Comparison of ENCODE assay signal across 10 cellular contexts in the genomic region with DNA sequence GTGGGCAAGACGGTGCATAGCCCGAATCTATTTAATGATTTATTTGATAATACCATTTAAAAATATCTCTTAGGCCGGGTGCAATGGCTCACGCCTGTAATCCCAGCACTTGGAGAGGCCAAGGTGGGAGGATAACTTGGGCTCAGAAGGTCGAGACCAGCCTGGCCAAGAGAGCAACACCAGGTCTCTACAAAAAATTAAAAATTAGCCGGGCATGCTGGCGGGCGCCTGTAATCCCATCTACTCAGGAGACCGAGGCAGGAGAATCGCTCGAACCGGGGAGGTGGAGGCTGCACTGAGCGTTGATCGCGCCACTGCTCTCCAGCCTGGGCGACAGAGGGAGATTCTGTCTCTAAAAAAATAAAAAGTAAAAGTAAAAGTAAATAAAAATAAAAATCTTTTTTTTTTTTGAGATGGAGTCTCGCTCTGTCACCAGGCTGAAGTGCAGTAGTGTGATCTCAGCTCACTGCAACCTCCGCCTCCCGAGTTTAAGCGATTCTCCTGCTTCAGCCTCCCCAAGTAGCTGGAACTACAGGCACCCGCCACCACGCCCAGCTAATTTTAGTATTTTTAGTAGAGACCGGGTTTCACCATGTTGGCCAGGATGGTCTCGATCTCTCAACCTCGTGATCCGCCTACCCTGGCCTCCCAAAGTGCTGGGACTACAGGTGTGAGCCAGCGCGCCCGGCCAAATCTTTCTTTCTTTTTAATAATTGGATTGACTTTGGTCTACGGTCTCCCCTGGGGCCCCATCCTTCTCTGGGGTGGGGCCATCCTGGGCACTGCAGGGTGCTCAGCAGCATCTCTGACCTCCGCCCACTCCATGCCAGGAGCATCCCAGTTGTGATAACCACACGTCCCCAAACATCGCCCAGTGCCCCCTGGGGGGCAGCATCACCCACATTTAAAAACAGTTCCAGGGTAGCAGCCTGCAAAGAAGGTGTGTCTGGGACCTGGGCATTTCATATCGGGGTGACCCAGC.
DNase-seq lines count a peak whose midpoint lies in the region; ATAC-seq, FAIRE-seq and TF ChIP-seq lines count a peak whose summit lies in the region.
"Had no signal": no experiment of that assay in that cellular context is flagged by ENCODE, and none has a peak within 500 bp of the region (broad histone marks: within the 10 kb centered on the region; RNA-seq: fewer than 3 reads in every experiment).

No MANE protein-coding gene starts in this region.

- H2AFZ ChIP-seq in KMS-11 (ENCODE audit: low read depth) (no peak overlapping the region), K562 (ENCODE audit: low read depth, low read length) (no peak overlapping the region)

- H3K9me3 ChIP-seq in BE2C = no peaks in the 10 kb centered on the region
- peaks cover 2% of the 10 kb centered on the region; the same call in 1 of the 2 replicates for H3K9me3 ChIP-seq in K562 (replicated peaks; ENCODE audit: control insufficient read depth, insufficient read depth, low read depth, low read length)
- H3K9me3 ChIP-seq in MG63 = no peaks in the 10 kb centered on the region
- H3K9me3 ChIP-seq: vagina had no signal

- no peaks in the 10 kb centered on the region for H3K9me3 Mint-ChIP-seq in naive thymus-derived CD8-positive, alpha-beta T cell

- TF ChIP-seq POLR2A in K562 (conservative IDR thresholded peaks at IDR 0.05) = no peak

- CTCF ChIA-PET in K562 (lab: Yijun Ruan, JAX; ENCODE audit: low intra/inter-chr PET ratio) = interaction anchor here (0.5 to 1.9 kb wide), 9 partner anchors 24 to 375 kb away, joined by 3 to 30 read pairs (median 3); a partner anchor contains a TSS

- no peak for FAIRE-seq in K562 (lab: Jason Lieb, UNC)
- FAIRE-seq: D721Med had no signal

- in situ Hi-C loops in K562 (cut with MboI) = loop anchor here (5.0 kb wide), 1 partner anchor 139 kb away; no protein-coding TSS in a partner anchor

- H3K4me3 Mint-ChIP-seq in naive thymus-derived CD8-positive, alpha-beta T cell = peak overlapping the region; percentile 7 to 90 (median 80)

- H3K27ac ChIP-seq in KMS-11 (no peak overlapping the region), K562 (ENCODE audit: extremely low read depth, low read depth, low read length) (no peak overlapping the region)

- H3K36me3 ChIP-seq in BE2C = no peaks in the 10 kb centered on the region
- H3K36me3 ChIP-seq in KMS-11 (ENCODE audit: insufficient read depth) = no peaks in the 10 kb centered on the region
- no peaks in the 10 kb centered on the region for H3K36me3 ChIP-seq in K562 (ENCODE audit: control insufficient read depth, insufficient read depth, low read length)
- H3K36me3 ChIP-seq in MG63 = no peaks in the 10 kb centered on the region
- H3K36me3 ChIP-seq: vagina had no signal

- H3K9me1 ChIP-seq in K562 (ENCODE audit: control insufficient read depth, insufficient read depth, low read length) = no peaks in the 10 kb centered on the region

- H3K27ac Mint-ChIP-seq in naive thymus-derived CD8-positive, alpha-beta T cell = peak overlapping the region in 3 of 10 donors; percentile 63 to 85 (median 72)

- peaks cover 5% of the 10 kb centered on the region; the same call in 1 of the 2 replicates for H3K27me3 ChIP-seq in BE2C
- no peaks in the 10 kb centered on the region for H3K27me3 ChIP-seq in KMS-11 (ENCODE audit: insufficient read depth, low read depth)
- peaks cover 18 to 48% of the 10 kb centered on the region in 2 experiments; a peak in 4 of 5 replicates for H3K27me3 ChIP-seq in K562 (ENCODE audit: control insufficient read depth in 2 of 2, insufficient read depth in 2 of 2, low read length in 2 of 2)
- no peaks in the 10 kb centered on the region for H3K27me3 ChIP-seq in MG63
- H3K27me3 ChIP-seq: vagina had no signal

- no peak overlapping the region for H3K9ac ChIP-seq in KMS-11
- no peak overlapping the region for H3K9ac ChIP-seq in K562 (ENCODE audit: insufficient read depth in 1 of 2, low read depth in 2 of 2, low read length in 2 of 2)

- no peaks in the 10 kb centered on the region for H3K79me2 ChIP-seq in KMS-11 (ENCODE audit: insufficient read depth, low read depth)
- no peaks in the 10 kb centered on the region for H3K79me2 ChIP-seq in K562 (ENCODE audit: control insufficient read depth, insufficient read depth, low read length)

- DNase-seq in BE2C = no peak
- no peak for DNase-seq in K562 (ENCODE audit: extremely low read depth in 1 of 4, low spot score in 3 of 4)
- DNase-seq in naive thymus-derived CD8-positive, alpha-beta T cell = peak in 2 of 10 donors; percentile 24 to 38
- DNase-seq in T-helper 9 cell = no peak
- no peak for DNase-seq in MG63
- DNase-seq in cerebellar nuclear complex (lab: John Stamatoyannopoulos, UW) = no peak

- H3K36me3 Mint-ChIP-seq in naive thymus-derived CD8-positive, alpha-beta T cell = no peaks in the 10 kb centered on the region

- POLR2A ChIA-PET in K562 (lab: Yijun Ruan, JAX) = interaction anchor here (0.6 to 1.8 kb wide), 5 partner anchors 9 to 753 kb away, joined by 3 to 11 read pairs (median 5); a partner anchor contains a TSS
- POLR2A ChIA-PET in naive thymus-derived CD8-positive, alpha-beta T cell (lab: Charles Lee) = interaction anchor here (0.6 to 14.1 kb wide), 16 partner anchors 9 to 173 kb away, joined by 3 to 346 read pairs (median 4); a partner anchor contains a TSS

- H3K4me3 ChIP-seq in BE2C (ENCODE audit: low read depth, low read length) (no peak overlapping the region), KMS-11 (IDR thresholded peaks at IDR 0.05; ENCODE audit: insufficient read depth, low read depth, low read length) (no peak overlapping the region), K562 (no peak overlapping the region), MG63 (no peak overlapping the region)

- no TSS peak for BruUV-seq in K562 (replicated peaks; lab: Mats Ljungman, UMichigan)

- H3K4me2 ChIP-seq in KMS-11 (peak overlapping the region; percentile 79), K562 (ENCODE audit: insufficient read depth, low read length) (no peak overlapping the region)

- ATAC-seq in K562 = no peak
- ATAC-seq in naive thymus-derived CD8-positive, alpha-beta T cell = no peak
- ATAC-seq in HG02981 (IDR thresholded peaks at IDR 0.05; ENCODE audit: unreplicated experiment) = no peak

- TF ChIP-seq EP300 in K562 (IDR thresholded peaks at IDR 0.05; ENCODE audit: low read length) = no peak

- H3K4me1 ChIP-seq in BE2C = no peaks in the 10 kb centered on the region
- peaks cover 65% of the 10 kb centered on the region for H3K4me1 ChIP-seq in KMS-11 (ENCODE audit: low read depth, poor library complexity, severe bottlenecking)
- H3K4me1 ChIP-seq in K562 (replicated peaks in 1 of 2; ENCODE audit: control insufficient read depth in 2 of 2, insufficient read depth in 2 of 2, low read length in 2 of 2) = peaks cover 0 to 25% of the 10 kb centered on the region in 2 experiments; a peak in 2 of 5 replicates

- no peaks in the 10 kb centered on the region for H4K20me1 ChIP-seq in KMS-11 (ENCODE audit: insufficient read depth)
- H4K20me1 ChIP-seq in K562 (replicated peaks; ENCODE audit: control insufficient read depth, insufficient read depth, low read length) = 0 out of 2 replicates have a peak, but pooled peaks cover 4% of the 10 kb centered on the region

- H3K4me1 Mint-ChIP-seq in naive thymus-derived CD8-positive, alpha-beta T cell = peaks cover 13 to 63% (median 42%) of the 10 kb centered on the region in 4 donors

- no peaks in the 10 kb centered on the region for H3K27me3 Mint-ChIP-seq in naive thymus-derived CD8-positive, alpha-beta T cell

- no peak for TF ChIP-seq RAD21 in K562 (CRISPR knock-in tag; conservative IDR thresholded peaks at IDR 0.05 in 1 of 2, IDR thresholded peaks at IDR 0.05 in 1 of 2)

- TF ChIP-seq CTCF in BE2C (IDR thresholded peaks at IDR 0.05; ENCODE audit: low read depth, low read length) (peak; percentile 20), KMS-11 (conservative IDR thresholded peaks at IDR 0.05; ENCODE audit: low read depth, low read length) (peak; percentile 30), K562 (IDR thresholded peaks at IDR 0.05 in 2 of 3, conservative IDR thresholded peaks at IDR 0.05 in 1 of 3; ENCODE audit: insufficient read depth in 2 of 3, low read depth in 1 of 3, low read length in 3 of 3) (no peak)

- intact Hi-C loops in K562 (cut with micrococcal nuclease) = loop anchor here (1.0 to 10.0 kb wide), 4 partner anchors 137 to 457 kb away; a partner anchor contains a TSS

- 28% methylated on average over 33 of the region's 34 CpGs for WGBS in K562 (ENCODE audit: insufficient coverage, low coverage, missing lambda C conversion rate)

TF ChIP-seq in K562, 482 proteins besides CTCF, POLR2A, EP300 and RAD21:
- TF ChIP-seq PYGO2 (tag; IDR thresholded peaks at IDR 0.05) (no peak), ZEB2 (IDR thresholded peaks at IDR 0.05) (no peak), FOXA3 (CRISPR knock-in tag; conservative IDR thresholded peaks at IDR 0.05 in 1 of 2, IDR thresholded peaks at IDR 0.05 in 1 of 2) (no peak), PPARD (CRISPR knock-in tag; IDR thresholded peaks at IDR 0.05) (no peak), ESRRB (CRISPR knock-in tag; IDR thresholded peaks at IDR 0.05; ENCODE audit: borderline replicate concordance) (no peak), SMARCA4 (IDR thresholded peaks at IDR 0.05) (no peak), TCF7 (IDR thresholded peaks at IDR 0.05; ENCODE audit: borderline replicate concordance) (no peak), LCOR (CRISPR knock-in tag; IDR thresholded peaks at IDR 0.05) (no peak), SLC30A9 (CRISPR knock-in tag; IDR thresholded peaks at IDR 0.05) (no peak), HNRNPLL (IDR thresholded peaks at IDR 0.05; ENCODE audit: low read depth, low read length, poor library complexity, severe bottlenecking) (peak; percentile 7), ZNF57 (CRISPR knock-in tag; IDR thresholded peaks at IDR 0.05) (no peak), CTBP1 (IDR thresholded peaks at IDR 0.05; ENCODE audit: borderline replicate concordance) (0 out of 2 replicates have a peak, but pooled peaks have one; percentile 2)

Comparison
In these comparisons a context has a peak if more than half of its experiments do, and no peak if none do; other contexts are left out.
1. CTCF ChIP-seq: peak in BE2C (single experiment) and KMS-11 (single experiment); none in K562 (0 of 3).